Comparison of ENCODE assay signal across 11 cellular contexts in the genomic region with DNA sequence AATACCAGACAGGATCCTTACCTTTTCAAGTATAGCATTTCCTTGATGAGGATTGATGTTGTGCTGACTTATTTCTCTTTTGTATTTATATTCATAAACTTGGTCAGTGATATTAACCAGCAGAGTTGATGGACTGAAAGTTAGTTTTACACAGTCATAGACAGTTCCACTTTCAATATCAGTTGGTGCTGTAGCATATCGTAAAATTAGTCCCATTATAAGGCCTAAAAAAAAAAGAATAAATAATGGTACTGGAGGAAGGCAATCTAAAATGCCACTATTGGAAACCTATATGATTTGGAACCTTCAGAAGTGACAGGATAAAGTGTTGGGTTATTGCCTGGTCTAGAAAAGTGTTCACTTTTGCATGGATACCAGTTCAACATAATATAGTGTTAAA. TPM values are rescaled to one million over a fixed set of nuclear protein-coding genes. Genes with fewer than 3 reads are reported as not detected.
DNase-seq lines count a peak whose midpoint lies in the region; ATAC-seq and TF ChIP-seq lines count a peak whose summit lies in the region.
"Had no signal": no experiment of that assay in that cellular context is flagged by ENCODE, and none has a peak within 500 bp of the region (broad histone marks: within the 10 kb centered on the region; RNA-seq: fewer than 3 reads in every experiment).

No MANE protein-coding gene starts in this region.

- H3K27ac ChIP-seq in CD4-positive, CD25-positive, alpha-beta regulatory T cell (ENCODE audit: insufficient read depth, low read length, poor library complexity, severe bottlenecking): peak overlapping the region; percentile 28
- H3K27ac ChIP-seq in dorsolateral prefrontal cortex: peak overlapping the region in 1 of 59 donors; percentile 5

- peak in 1 of 2 donors; percentile 36 for ATAC-seq in CD4-positive, CD25-positive, alpha-beta regulatory T cell (ENCODE audit: low read depth in 2 of 2)
- ATAC-seq in GM19351 (IDR thresholded peaks at IDR 0.05; ENCODE audit: unreplicated experiment) (peak; percentile 74), HG02852 (IDR thresholded peaks at IDR 0.05; ENCODE audit: unreplicated experiment) (peak; percentile 75), HG03565 (IDR thresholded peaks at IDR 0.05; ENCODE audit: unreplicated experiment) (peak; percentile 59)

- peaks cover 16% of the 10 kb centered on the region for H3K36me3 Mint-ChIP-seq in CD4-positive, CD25-positive, alpha-beta regulatory T cell

- no peak for TF ChIP-seq CTCF in dorsolateral prefrontal cortex (IDR thresholded peaks at IDR 0.05 in 54 of 56, conservative IDR thresholded peaks at IDR 0.05 in 2 of 56; ENCODE audit: low read depth in 1 of 56, partially characterized antibody in 56 of 56)
- TF ChIP-seq CTCF in GM10266 (IDR thresholded peaks at IDR 0.05; ENCODE audit: control insufficient read depth, insufficient read depth, low read depth, missing control alignments): no peak

- H3K9me3 Mint-ChIP-seq in CD4-positive, CD25-positive, alpha-beta regulatory T cell: peaks cover 0 to 3% (median 0%) of the 10 kb centered on the region in 7 donors

- no peaks in the 10 kb centered on the region for H3K27me3 Mint-ChIP-seq in CD4-positive, CD25-positive, alpha-beta regulatory T cell

- intact Hi-C loops in dorsolateral prefrontal cortex (cut with DNase I): no loop called here

- H3K36me3 ChIP-seq in CD4-positive, CD25-positive, alpha-beta regulatory T cell (ENCODE audit: control insufficient read depth, insufficient read depth, low read length): peaks cover under 1% of the 10 kb centered on the region

- H3K4me3 Mint-ChIP-seq in CD4-positive, CD25-positive, alpha-beta regulatory T cell: peak overlapping the region; percentile 13 to 69 (median 46)

- in situ Hi-C loops in G401 (cut with HindIII; ENCODE audit: low sequenced_read_pairs): no loop called here

- peaks cover 15% of the 10 kb centered on the region for H3K4me1 ChIP-seq in CD4-positive, CD25-positive, alpha-beta regulatory T cell (ENCODE audit: control insufficient read depth, insufficient read depth, low read length, poor library complexity, severe bottlenecking)

- H3K27me3 ChIP-seq in CD4-positive, CD25-positive, alpha-beta regulatory T cell (ENCODE audit: control insufficient read depth, insufficient read depth, low read length): no peaks in the 10 kb centered on the region
- no peaks in the 10 kb centered on the region for H3K27me3 ChIP-seq in dorsolateral prefrontal cortex

- peak in 1 of 3 donors; percentile 35 for DNase-seq in CD4-positive, CD25-positive, alpha-beta regulatory T cell
- DNase-seq in dorsolateral prefrontal cortex: no peak
- DNase-seq in G401 (ENCODE audit: low spot score): no peak
- no peak for DNase-seq in GM10266 (ENCODE audit: extremely low spot score)
- no peak for DNase-seq in NCI-H345 treated with DMSO at 0.1 percent for 48 hours (lab: John Stamatoyannopoulos, UW; ENCODE audit: unreplicated experiment)
- DNase-seq: activated CD4-positive, CD25-positive, alpha-beta regulatory T cell; NCI-H1694 had no signal

- peak overlapping the region in 1 of 3 donors; percentile 42 for H3K27ac Mint-ChIP-seq in CD4-positive, CD25-positive, alpha-beta regulatory T cell

- H3K9me3 ChIP-seq in CD4-positive, CD25-positive, alpha-beta regulatory T cell (ENCODE audit: control insufficient read depth in 2 of 2, low read length in 2 of 2): no peaks in the 10 kb centered on the region

- H3K4me1 Mint-ChIP-seq in CD4-positive, CD25-positive, alpha-beta regulatory T cell: peaks cover 33 to 53% (median 39%) of the 10 kb centered on the region in 4 donors

- H3K4me3 ChIP-seq in CD4-positive, CD25-positive, alpha-beta regulatory T cell (ENCODE audit: low read depth, low read length): peak overlapping the region; percentile 78
- H3K4me3 ChIP-seq in dorsolateral prefrontal cortex: no peak overlapping the region

RNA-seq across cellular contexts. Expression of gene SLC9A9, which starts 16.3 kb away (rescaled TPM):
- total RNA-seq in CD4-positive, CD25-positive, alpha-beta regulatory T cell: 47.6 TPM
- 10 to 100 TPM; 31.7 to 49.3 (median 41.1) TPM for polyA plus RNA-seq in CD4-positive, CD25-positive, alpha-beta regulatory T cell
- total RNA-seq in dorsolateral prefrontal cortex: 10 to 100 TPM; 12.3 to 54.8 (median 25.0) TPM
- total RNA-seq in G401 (2014; rRNA removed; shearing (Covaris generic)): not detected in 2 replicates
- total RNA-seq: HT-29 had no signal

Comparison
In these comparisons a context has a peak if more than half of its experiments do, and no peak if none do; other contexts are left out.
1. RNA of gene SLC9A9, which starts 16.3 kb away (total RNA-seq): 47.6 TPM in CD4-positive, CD25-positive, alpha-beta regulatory T cell (single experiment) and 12.3 to 54.8 TPM in dorsolateral prefrontal cortex; not detected in G401; every median in the first group is over 10 times any median in the second.